Comparison of ENCODE assay signal across 8 cellular contexts in genomic region chr9:34437006-34437925, GRCh38. TPM values are rescaled to one million over a fixed set of nuclear protein-coding genes. Genes with fewer than 3 reads are reported as not detected.
DNase-seq lines count a peak whose midpoint lies in the region; ATAC-seq and TF ChIP-seq lines count a peak whose summit lies in the region.

No MANE protein-coding gene starts in this region.

- no peaks in the 10 kb centered on the region for H3K9me3 Mint-ChIP-seq in activated CD4-positive, alpha-beta T cell treated with anti-CD3 and anti-CD28 coated beads, Interleukin-2, amount 10 ng/mL, durations not matched to agents 24 days and 14 days
- no peaks in the 10 kb centered on the region for H3K9me3 Mint-ChIP-seq in stimulated activated effector memory CD8-positive, alpha-beta T cell treated with anti-CD3 and anti-CD28 coated beads, Interleukin-12 subunit alpha, Interleukin-12 subunit beta, amount 100 ng/mL, for 72 hours

- peak; percentile 64 for DNase-seq in COR-L47 (lab: John Stamatoyannopoulos, UW)
- peak; percentile 65 for DNase-seq in HEK293T (ENCODE audit: extremely low spot score)
- peak; percentile 45 for DNase-seq in NCI-H345 treated with DMSO at 0.1 percent for 48 hours (lab: John Stamatoyannopoulos, UW; ENCODE audit: unreplicated experiment)
- DNase-seq in activated CD4-positive, alpha-beta T cell treated with anti-CD3 and anti-CD28 coated beads, Interleukin-2, amount 10 ng/mL, durations not matched to agents 24 days and 14 days, result peak; percentile 89
- peak; percentile 47 for DNase-seq in effector CD4-positive, alpha-beta T cell
- peak; percentile 84 for DNase-seq in medulla oblongata (ENCODE audit: extremely low spot score)
- peak; percentile 31 to 72 for DNase-seq in stimulated activated effector memory CD8-positive, alpha-beta T cell treated with anti-CD3 and anti-CD28 coated beads, Interleukin-12 subunit alpha, Interleukin-12 subunit beta, amount 100 ng/mL, for 72 hours (ENCODE audit: low spot score in 2 of 2)

- CTCF ChIA-PET in HEK293T (lab: Yijun Ruan, JAX), result interaction anchor here (0.5 to 1.2 kb wide), 2 partner anchors 64 to 110 kb away, joined by 3 to 5 read pairs; no protein-coding TSS in a partner anchor

- H3K4me3 Mint-ChIP-seq in activated CD4-positive, alpha-beta T cell treated with anti-CD3 and anti-CD28 coated beads, Interleukin-2, amount 10 ng/mL, durations not matched to agents 24 days and 14 days, result no peak overlapping the region
- no peak overlapping the region for H3K4me3 Mint-ChIP-seq in stimulated activated effector memory CD8-positive, alpha-beta T cell treated with anti-CD3 and anti-CD28 coated beads, Interleukin-12 subunit alpha, Interleukin-12 subunit beta, amount 100 ng/mL, for 72 hours

- peaks cover 8% of the 10 kb centered on the region for H3K4me1 Mint-ChIP-seq in activated CD4-positive, alpha-beta T cell treated with anti-CD3 and anti-CD28 coated beads, Interleukin-2, amount 10 ng/mL, durations not matched to agents 24 days and 14 days
- H3K4me1 Mint-ChIP-seq in stimulated activated effector memory CD8-positive, alpha-beta T cell treated with anti-CD3 and anti-CD28 coated beads, Interleukin-12 subunit alpha, Interleukin-12 subunit beta, amount 100 ng/mL, for 72 hours, result peaks cover 8% of the 10 kb centered on the region

- intact Hi-C loops in activated CD4-positive, alpha-beta T cell treated with anti-CD3 and anti-CD28 coated beads, Interleukin-2, amount 10 ng/mL, durations not matched to agents 24 days and 14 days (cut with micrococcal nuclease), result loop anchor here (1.0 kb wide), 3 partner anchors 63 to 154 kb away; no protein-coding TSS in a partner anchor

- H3K27ac Mint-ChIP-seq in activated CD4-positive, alpha-beta T cell treated with anti-CD3 and anti-CD28 coated beads, Interleukin-2, amount 10 ng/mL, durations not matched to agents 24 days and 14 days, result no peak overlapping the region
- no peak overlapping the region for H3K27ac Mint-ChIP-seq in stimulated activated effector memory CD8-positive, alpha-beta T cell treated with anti-CD3 and anti-CD28 coated beads, Interleukin-12 subunit alpha, Interleukin-12 subunit beta, amount 100 ng/mL, for 72 hours

- no peaks in the 10 kb centered on the region for H3K27me3 Mint-ChIP-seq in activated CD4-positive, alpha-beta T cell treated with anti-CD3 and anti-CD28 coated beads, Interleukin-2, amount 10 ng/mL, durations not matched to agents 24 days and 14 days

- peak; percentile 87 for ATAC-seq in stimulated activated effector memory CD8-positive, alpha-beta T cell treated with anti-CD3 and anti-CD28 coated beads, Interleukin-12 subunit alpha, Interleukin-12 subunit beta, amount 100 ng/mL, for 72 hours
- no peak for ATAC-seq in HG03565 (IDR thresholded peaks at IDR 0.05; ENCODE audit: unreplicated experiment)

- H3K36me3 Mint-ChIP-seq in activated CD4-positive, alpha-beta T cell treated with anti-CD3 and anti-CD28 coated beads, Interleukin-2, amount 10 ng/mL, durations not matched to agents 24 days and 14 days (ENCODE audit: low read depth), result no peaks in the 10 kb centered on the region
- no peaks in the 10 kb centered on the region for H3K36me3 Mint-ChIP-seq in stimulated activated effector memory CD8-positive, alpha-beta T cell treated with anti-CD3 and anti-CD28 coated beads, Interleukin-12 subunit alpha, Interleukin-12 subunit beta, amount 100 ng/mL, for 72 hours

- POLR2A ChIA-PET in HEK293T (lab: Yijun Ruan, JAX), result no interaction called here

TF ChIP-seq in HEK293T, 16 proteins besides CTCF, POLR2A, EP300 and RAD21:
- TF ChIP-seq ARNT (IDR thresholded peaks at IDR 0.05) (no peak), ZNF384 (IDR thresholded peaks at IDR 0.05) (no peak), L3MBTL2 (conservative IDR thresholded peaks at IDR 0.05) (no peak), SUZ12 (IDR thresholded peaks at IDR 0.05) (no peak), FOXM1 (IDR thresholded peaks at IDR 0.05; ENCODE audit: borderline replicate concordance) (no peak), ELF4 (IDR thresholded peaks at IDR 0.05) (no peak), HDGF (IDR thresholded peaks at IDR 0.05; ENCODE audit: borderline replicate concordance) (no peak), PKNOX1 (IDR thresholded peaks at IDR 0.05) (no peak)

RNA-seq across cellular contexts. Expression of gene FAM219A, which starts 21.1 kb away (rescaled TPM):
- total RNA-seq in activated CD4-positive, alpha-beta T cell treated with anti-CD3 and anti-CD28 coated beads, Interleukin-2, amount 10 ng/mL, durations not matched to agents 24 days and 14 days, result 13.6 and 16.3 TPM in 2 replicates

RNA-seq across cellular contexts. Expression of gene DNAI1, which starts 21.3 kb away (rescaled TPM):
- total RNA-seq in activated CD4-positive, alpha-beta T cell treated with anti-CD3 and anti-CD28 coated beads, Interleukin-2, amount 10 ng/mL, durations not matched to agents 24 days and 14 days, result not detected in 2 replicates
